Comparison of ENCODE assay signal across 8 cellular contexts in genomic region chr17:79840204-79840988, GRCh38. TPM values are rescaled to one million over a fixed set of nuclear protein-coding genes. Genes with fewer than 3 reads are reported as not detected.
DNase-seq lines count a peak whose midpoint lies in the region; TF ChIP-seq lines count a peak whose summit lies in the region.

No MANE protein-coding gene starts in this region.

- no peak overlapping the region for H3K56ac ChIP-seq in mesendoderm (ENCODE audit: low read length)

- H3K27ac ChIP-seq in Peyer's patch: peak overlapping the region in 2 of 4 donors; percentile 71 to 99
- H3K27ac ChIP-seq in coronary artery: peak overlapping the region in 1 of 2 donors; percentile 99
- no peak overlapping the region for H3K27ac ChIP-seq in mesendoderm (ENCODE audit: low read depth, low read length)
- no peak overlapping the region for H3K27ac ChIP-seq in uterus

- no peak overlapping the region for H3K23ac ChIP-seq in mesendoderm (ENCODE audit: low read length)

- no peak overlapping the region for H4K8ac ChIP-seq in mesendoderm (ENCODE audit: low read depth, low read length)

- H3K18ac ChIP-seq in mesendoderm (ENCODE audit: low read length): no peak overlapping the region

- H3K4me3 ChIP-seq in Peyer's patch (peak overlapping the region in 3 of 4 donors; percentile 79 to 91 (median 88)), coronary artery (peak overlapping the region; percentile 96), mesendoderm (ENCODE audit: low read length) (no peak overlapping the region), uterus (peak overlapping the region in 1 of 2 donors; percentile 1)

- H3K4me1 ChIP-seq in Peyer's patch: peaks cover 20 to 87% (median 62%) of the 10 kb centered on the region in 4 donors
- H3K4me1 ChIP-seq in mesendoderm (ENCODE audit: control insufficient read depth, low read depth, low read length): peaks cover 13% of the 10 kb centered on the region
- H3K4me1 ChIP-seq in uterus: peaks cover 0 to 45% of the 10 kb centered on the region in 2 donors

- H2AK5ac ChIP-seq in mesendoderm (ENCODE audit: low read length): no peak overlapping the region

- TF ChIP-seq POLR2A in Peyer's patch (IDR thresholded peaks at IDR 0.05) (no peak), uterus (IDR thresholded peaks at IDR 0.05) (peak in 1 of 2 donors; percentile 18)

- no peaks in the 10 kb centered on the region for H3K79me2 ChIP-seq in mesendoderm (ENCODE audit: control insufficient read depth, insufficient read depth, low read length)

- no peak overlapping the region for H3K9ac ChIP-seq in mesendoderm (ENCODE audit: low read length)

- no peak overlapping the region for H4K5ac ChIP-seq in mesendoderm (ENCODE audit: low read length)

- H3K4ac ChIP-seq in mesendoderm (ENCODE audit: low read depth, low read length): no peak overlapping the region

- H2BK5ac ChIP-seq in mesendoderm (ENCODE audit: low read length): no peak overlapping the region

- H3K36me3 ChIP-seq in Peyer's patch (no peaks in the 10 kb centered on the region), mesendoderm (ENCODE audit: control insufficient read depth, insufficient read depth, low read length) (no peaks in the 10 kb centered on the region), uterus (no peaks in the 10 kb centered on the region)

- H3K9me3 ChIP-seq in Peyer's patch (no peaks in the 10 kb centered on the region), uterus (no peaks in the 10 kb centered on the region)

- no peak overlapping the region for H2BK15ac ChIP-seq in mesendoderm (replicated peaks; ENCODE audit: low read depth)

- H3K27me3 ChIP-seq in Peyer's patch (peaks cover 0 to 28% of the 10 kb centered on the region in 2 donors), mesendoderm (ENCODE audit: insufficient read depth, low read length, poor library complexity) (peaks cover 47% of the 10 kb centered on the region), uterus (peaks cover 25 to 45% of the 10 kb centered on the region in 2 donors)

- peak; percentile 30 for TF ChIP-seq CTCF in GM12874 (IDR thresholded peaks at IDR 0.05; ENCODE audit: insufficient read depth, low read depth, low read length)
- TF ChIP-seq CTCF in Peyer's patch (IDR thresholded peaks at IDR 0.05): peak in 3 of 6 experiments; percentile 31 to 45 (median 33)
- no peak for TF ChIP-seq CTCF in coronary artery (IDR thresholded peaks at IDR 0.05)
- TF ChIP-seq CTCF in uterus (IDR thresholded peaks at IDR 0.05): peak in 1 of 4 experiments; percentile 2

- DNase-seq in Peyer's patch (peak in 2 of 3 donors; percentile 71 to 81), coronary artery (ENCODE audit: low spot score) (no peak), mesendoderm (peak; percentile 75), uterus (peak; percentile 77 to 80), COLO829 (ENCODE audit: low spot score) (no peak), HPDE6-E6E7 (ENCODE audit: extremely low spot score) (no peak), SKM-1 treated with dmso at 0.1 percent for 144 hours (lab: John Stamatoyannopoulos, UW; ENCODE audit: unreplicated experiment) (no peak)

- H3K79me1 ChIP-seq in mesendoderm (ENCODE audit: low read length): no peaks in the 10 kb centered on the region

- no CpG with 5 or more reads among the region's 78 CpGs for WGBS in mesendoderm (ENCODE audit: extremely low coverage, insufficient coverage, low lambda C conversion rate)

- intact Hi-C loops in uterus (cut with DNase I; ENCODE audit: low total_unique reads): loop anchor here (5.0 to 10.0 kb wide), 2 partner anchors 48 to 134 kb away; no protein-coding TSS in a partner anchor

- no peak overlapping the region for H2BK120ac ChIP-seq in mesendoderm (ENCODE audit: low read depth, low read length)

- no peak overlapping the region for H3K4me2 ChIP-seq in mesendoderm (ENCODE audit: low read length)

RNA-seq across cellular contexts. Expression of gene CBX4, which starts 1.2 kb away (rescaled TPM):
- 10 to 100 TPM in 2 of 4 donors, 1 to 10 TPM in 2; 4.9 to 19.0 (median 12.3) TPM for total RNA-seq in Peyer's patch
- 3.7 TPM for polyA plus RNA-seq in mesendoderm (2013, experiment 1 of 2)
- 3.6 TPM for polyA plus RNA-seq in mesendoderm (2013, experiment 2 of 2)
- total RNA-seq in uterus: 1 to 10 TPM in 2 of 4 donors, under 1 TPM in 2; 0.26 to 8.4 (median 3.5) TPM

RNA-seq across cellular contexts. Expression of gene CBX8, which starts 43.5 kb away (rescaled TPM):
- total RNA-seq in Peyer's patch (10 to 100 TPM in 1 of 4 donors, 1 to 10 TPM in 3; 2.5 to 14.9 (median 3.5) TPM), uterus (10 to 100 TPM in 1 of 4 donors, 1 to 10 TPM in 2, not detected in 1; 1.8 to 10.7 (median 2.6) TPM)
- polyA plus RNA-seq in mesendoderm (2013, experiment 1 of 2): 0.17 TPM
- 0.34 TPM for polyA plus RNA-seq in mesendoderm (2013, experiment 2 of 2)

Comparison
In these comparisons a context has a peak if more than half of its experiments do, and no peak if none do; other contexts are left out.
1. DNase-seq: peak in Peyer's patch (2 of 3), mesendoderm (single experiment) and uterus (2 of 2); none in coronary artery (single experiment), COLO829 (single experiment), HPDE6-E6E7 (single experiment) and SKM-1 treated with dmso at 0.1 percent for 144 hours (single experiment).